In genomic region chr6:34046617-34047016, GRCh38 we compare ENCODE assay signal across 23 cellular contexts.
DNase-seq lines count a peak whose midpoint lies in the region; ATAC-seq and TF ChIP-seq lines count a peak whose summit lies in the region.
"Had no signal": no experiment of that assay in that cellular context is flagged by ENCODE, and none has a peak within 500 bp of the region (broad histone marks: within the 10 kb centered on the region; RNA-seq: fewer than 3 reads in every experiment).

No MANE protein-coding gene starts in this region.

- intact Hi-C loops in IMR-90 (cut with micrococcal nuclease), result no loop called here

- CTCF ChIA-PET in IMR-90 (lab: Yijun Ruan, JAX), result interaction anchor here (1.9 kb wide), 1 partner anchor 8 kb away, joined by 8 read pairs; no protein-coding TSS in a partner anchor
- CTCF ChIA-PET in activated CD8-positive, alpha-beta memory T cell treated with anti-CD3 and anti-CD28 coated beads, Interleukin-2, amount 10 ng/mL, durations not matched to agents 7 days and 5 days (lab: Charles Lee), result interaction anchor here (1.8 to 2.8 kb wide), 3 partner anchors 9 to 275 kb away, joined by 5 to 13 read pairs (median 7); no protein-coding TSS in a partner anchor

- no peak overlapping the region for H2BK15ac ChIP-seq in IMR-90 (ENCODE audit: low read depth, low read length)

- no peak overlapping the region for H4K91ac ChIP-seq in IMR-90 (ENCODE audit: insufficient read depth, low read depth, low read length)

- H3K14ac ChIP-seq in IMR-90 (replicated peaks; ENCODE audit: low read depth, low read length), result no peak overlapping the region

- no peak overlapping the region for H3K56ac ChIP-seq in IMR-90 (ENCODE audit: extremely low read depth, insufficient read depth, low read length)

- no peaks in the 10 kb centered on the region for H3K36me3 ChIP-seq in IMR-90 (ENCODE audit: control insufficient read depth, insufficient read depth, low read length)
- no peaks in the 10 kb centered on the region for H3K36me3 ChIP-seq in neural cell (ENCODE audit: insufficient read depth, low read length)
- H3K36me3 ChIP-seq: BE2C, BLaER1 had no signal

- no peak for TF ChIP-seq POLR2A in IMR-90 (IDR thresholded peaks at IDR 0.05; ENCODE audit: low read depth, low read length)

- H4K5ac ChIP-seq in IMR-90 (ENCODE audit: low read depth, low read length), result no peak overlapping the region

- H4K8ac ChIP-seq in IMR-90 (ENCODE audit: low read depth in 2 of 2, low read length in 2 of 2), result no peak overlapping the region

- WGBS in IMR-90 (ENCODE audit: extremely low coverage in 2 of 2, insufficient read length in 1 of 2), 2 experiments, result no CpG with 5 or more reads among the region's 5 CpGs

- no peak overlapping the region for H3K9ac ChIP-seq in IMR-90 (ENCODE audit: low read depth, low read length)
- peak overlapping the region; percentile 59 for H3K9ac ChIP-seq in neural cell (ENCODE audit: low read length)
- H3K9ac ChIP-seq: BLaER1 had no signal

- H3K36me3 Mint-ChIP-seq in activated CD8-positive, alpha-beta memory T cell treated with anti-CD3 and anti-CD28 coated beads, Interleukin-2, amount 10 ng/mL, durations not matched to agents 7 days and 5 days, result no peaks in the 10 kb centered on the region
- H3K36me3 Mint-ChIP-seq: CD14-positive monocyte; CD4-positive, alpha-beta memory T cell had no signal

- H3K27ac ChIP-seq in IMR-90 (ENCODE audit: insufficient read depth, low read length) (no peak overlapping the region), neural cell (ENCODE audit: low read length) (peak overlapping the region; percentile 85)
- H3K27ac ChIP-seq: BLaER1 had no signal

- no peaks in the 10 kb centered on the region for H3K9me2 ChIP-seq in neural cell (ENCODE audit: insufficient read depth, low read length)

- no peak overlapping the region for H3K4me3 Mint-ChIP-seq in activated CD8-positive, alpha-beta memory T cell treated with anti-CD3 and anti-CD28 coated beads, Interleukin-2, amount 10 ng/mL, durations not matched to agents 7 days and 5 days
- H3K4me3 Mint-ChIP-seq: CD14-positive monocyte; CD4-positive, alpha-beta memory T cell; CD8-positive, alpha-beta memory T cell had no signal

- TF ChIP-seq RAD21 in IMR-90 (IDR thresholded peaks at IDR 0.05; ENCODE audit: low read length) (no peak), neural cell (conservative IDR thresholded peaks at IDR 0.05) (no peak)

- H4K20me1 ChIP-seq in IMR-90 (ENCODE audit: insufficient read depth, low read length) (no peaks in the 10 kb centered on the region; the same call in 1 of the 2 replicates), neural cell (ENCODE audit: insufficient read depth) (no peaks in the 10 kb centered on the region)

- POLR2A ChIA-PET in IMR-90 (lab: Charles Lee; ENCODE audit: unreplicated experiment), result no interaction called here

- H3K27me3 ChIP-seq in IMR-90 (ENCODE audit: control insufficient read depth, insufficient read depth, low read length) (peaks cover 41% of the 10 kb centered on the region), neural cell (ENCODE audit: insufficient read depth, low read depth, low read length) (no peaks in the 10 kb centered on the region)
- H3K27me3 ChIP-seq: BE2C, BLaER1 had no signal

- H3K4ac ChIP-seq in IMR-90 (ENCODE audit: low read depth, low read length), result no peak overlapping the region

- dilution Hi-C loops in IMR-90 (cut with HindIII; ENCODE audit: low sequenced_read_pairs, unreplicated experiment), result no loop called here

- H3K79me1 ChIP-seq in IMR-90 (ENCODE audit: low read depth in 1 of 2, low read length in 2 of 2), result no peaks in the 10 kb centered on the region

- no peaks in the 10 kb centered on the region for H3K4me1 ChIP-seq in IMR-90 (ENCODE audit: control insufficient read depth, insufficient read depth, low read length)

- H2AK5ac ChIP-seq in IMR-90 (ENCODE audit: low read depth, low read length), result no peak overlapping the region

- H2AK9ac ChIP-seq in IMR-90 (replicated peaks; ENCODE audit: low read depth, low read length, poor library complexity), result peak overlapping the region; percentile 51

- H3K9me3 Mint-ChIP-seq in activated CD8-positive, alpha-beta memory T cell treated with anti-CD3 and anti-CD28 coated beads, Interleukin-2, amount 10 ng/mL, durations not matched to agents 7 days and 5 days (ENCODE audit: low read depth), result no peaks in the 10 kb centered on the region
- H3K9me3 Mint-ChIP-seq: CD4-positive, alpha-beta memory T cell; CD8-positive, alpha-beta memory T cell had no signal

- no peak overlapping the region for H3K18ac ChIP-seq in IMR-90 (ENCODE audit: low read depth, low read length)

- no peak for ATAC-seq in IMR-90 (ENCODE audit: low read depth)
- ATAC-seq in HG03175 (IDR thresholded peaks at IDR 0.05; ENCODE audit: unreplicated experiment), result no peak
- no peak for ATAC-seq in activated CD8-positive, alpha-beta memory T cell treated with anti-CD3 and anti-CD28 coated beads, Interleukin-2, amount 10 ng/mL, durations not matched to agents 7 days and 5 days
- ATAC-seq: GM12878 had no signal

- H3K9me1 ChIP-seq in IMR-90 (ENCODE audit: insufficient read depth, low read length), result no peaks in the 10 kb centered on the region

- no peak for TF ChIP-seq EP300 in neural cell (conservative IDR thresholded peaks at IDR 0.05; ENCODE audit: poor library complexity, severe bottlenecking)

- H2AFZ ChIP-seq in IMR-90 (replicated peaks; ENCODE audit: low read length, poor library complexity), result no peak overlapping the region
- H2AFZ ChIP-seq in neural cell (ENCODE audit: low read depth, low read length), result no peak overlapping the region

- H2BK5ac ChIP-seq in IMR-90 (ENCODE audit: low read depth, low read length, poor library complexity, severe bottlenecking), result no peak overlapping the region

- H3K27me3 Mint-ChIP-seq in activated CD8-positive, alpha-beta memory T cell treated with anti-CD3 and anti-CD28 coated beads, Interleukin-2, amount 10 ng/mL, durations not matched to agents 7 days and 5 days, result peaks cover 15% of the 10 kb centered on the region
- H3K27me3 Mint-ChIP-seq: CD4-positive, CD25-positive, alpha-beta regulatory T cell had no signal

- no peak overlapping the region for H3K27ac Mint-ChIP-seq in activated CD8-positive, alpha-beta memory T cell treated with anti-CD3 and anti-CD28 coated beads, Interleukin-2, amount 10 ng/mL, durations not matched to agents 7 days and 5 days
- H3K27ac Mint-ChIP-seq: CD14-positive monocyte; CD4-positive, alpha-beta memory T cell; CD4-positive, CD25-positive, alpha-beta regulatory T cell had no signal

- TF ChIP-seq CTCF in IMR-90 (conservative IDR thresholded peaks at IDR 0.05; ENCODE audit: low read depth, low read length) (no peak), neural cell (IDR thresholded peaks at IDR 0.05; ENCODE audit: poor library complexity, severe bottlenecking) (no peak)

- H3K4me3 ChIP-seq in IMR-90 (ENCODE audit: insufficient read depth, low read depth, low read length) (no peak overlapping the region), neural cell (ENCODE audit: low read length) (peak overlapping the region; percentile 45)
- H3K4me3 ChIP-seq: BLaER1, GM12878 had no signal

- no peak overlapping the region for H2BK120ac ChIP-seq in IMR-90 (ENCODE audit: low read depth, low read length)

- in situ Hi-C loops in IMR-90 (cut with MboI; ENCODE audit: low sequenced_read_pairs), result no loop called here

- no peak overlapping the region for H2BK20ac ChIP-seq in IMR-90 (ENCODE audit: low read depth, low read length)

- H3K4me1 Mint-ChIP-seq in activated CD8-positive, alpha-beta memory T cell treated with anti-CD3 and anti-CD28 coated beads, Interleukin-2, amount 10 ng/mL, durations not matched to agents 7 days and 5 days, result peaks cover 17% of the 10 kb centered on the region
- H3K4me1 Mint-ChIP-seq: CD14-positive monocyte had no signal

- H3K9me3 ChIP-seq in IMR-90 (ENCODE audit: control insufficient read depth, insufficient read depth, low read length) (no peaks in the 10 kb centered on the region), neural cell (ENCODE audit: low read length) (no peaks in the 10 kb centered on the region)
- H3K9me3 ChIP-seq: BE2C, BLaER1 had no signal

- H3K4me2 ChIP-seq in IMR-90 (ENCODE audit: low read depth, low read length), result no peak overlapping the region
- H3K4me2 ChIP-seq in neural cell (ENCODE audit: low read length), result peak overlapping the region; percentile 53
- H3K4me2 ChIP-seq: BLaER1 had no signal

- no TSS peak for BruUV-seq in IMR-90 (replicated peaks; lab: Mats Ljungman, UMichigan)

- no peaks in the 10 kb centered on the region for H3K79me2 ChIP-seq in neural cell (replicated peaks; ENCODE audit: insufficient read depth, low read length)

- DNase-seq in IMR-90 (no peak), iPS-NIHi7 (ENCODE audit: extremely low spot score) (no peak)
- DNase-seq in activated CD8-positive, alpha-beta memory T cell treated with anti-CD3 and anti-CD28 coated beads, Interleukin-2, amount 10 ng/mL, durations not matched to agents 7 days and 5 days, result no peak
- DNase-seq: 8988T; ACHN; BE2C; C1 segment of cervical spinal cord; CD4-positive, alpha-beta memory T cell; CD4-positive, CD25-positive, alpha-beta regulatory T cell; CD8-positive, alpha-beta memory T cell; COR-L47; DMS 273 treated with DMSO at 0.1 percent for 48 hours; DMS153; DMS53; DMS79; DND-41; EL; GDM1 had no signal

- H3K23ac ChIP-seq in IMR-90 (ENCODE audit: low read depth, low read length), result no peak overlapping the region

- no peaks in the 10 kb centered on the region for H3F3A ChIP-seq in neural cell (ENCODE audit: insufficient read depth, low read length, poor library complexity, severe bottlenecking)

TF ChIP-seq in IMR-90, 13 proteins besides CTCF, POLR2A, EP300 and RAD21 (continues in another document):
- no peak for TF ChIP-seq USF2 (IDR thresholded peaks at IDR 0.05; ENCODE audit: low read depth, low read length)
- TF ChIP-seq MXI1 (IDR thresholded peaks at IDR 0.05; ENCODE audit: borderline replicate concordance, low read depth, low read length), result no peak
- TF ChIP-seq CEBPB (IDR thresholded peaks at IDR 0.05; ENCODE audit: low read depth, low read length), result no peak

TF ChIP-seq in neural cell, 6 proteins besides CTCF, POLR2A, EP300 and RAD21:
- TF ChIP-seq EZH2 (IDR thresholded peaks at IDR 0.05; ENCODE audit: borderline replicate concordance, insufficient read depth, low read length, poor library complexity, severe bottlenecking), result no peak
